14 cellular contexts compared by ENCODE assay signal in genomic region chr19:15368051-15368632, GRCh38. TPM values are rescaled to one million over a fixed set of nuclear protein-coding genes. Genes with fewer than 3 reads are reported as not detected.
DNase-seq lines count a peak whose midpoint lies in the region; ATAC-seq and TF ChIP-seq lines count a peak whose summit lies in the region.
"Had no signal": no experiment of that assay in that cellular context is flagged by ENCODE, and none has a peak within 500 bp of the region (broad histone marks: within the 10 kb centered on the region; RNA-seq: fewer than 3 reads in every experiment).

No MANE protein-coding gene starts in this region.

- peaks cover 10 to 92% (median 86%) of the 10 kb centered on the region in 9 donors for H3K36me3 ChIP-seq in heart left ventricle
- H3K36me3 ChIP-seq in neural progenitor cell, result peaks cover 5% of the 10 kb centered on the region
- peaks cover 0 to 75% (median 35%) of the 10 kb centered on the region in 4 donors for H3K36me3 ChIP-seq in transverse colon
- H3K36me3 ChIP-seq in osteoblast (ENCODE audit: insufficient read depth, low read length), result peaks cover 72% of the 10 kb centered on the region

- peak overlapping the region in 11 of 12 donors; percentile 30 to 79 (median 60) for H3K27ac ChIP-seq in heart left ventricle
- no peak overlapping the region for H3K27ac ChIP-seq in neural progenitor cell
- H3K27ac ChIP-seq in transverse colon, result peak overlapping the region in 1 of 4 donors; percentile 19
- no peak overlapping the region for H3K27ac ChIP-seq in osteoblast (ENCODE audit: low read depth, low read length)

- ATAC-seq in heart left ventricle (no peak), left ventricle myocardium superior (peak; percentile 3), GM18498 (IDR thresholded peaks at IDR 0.05; ENCODE audit: unreplicated experiment) (no peak)

- H3K4me3 ChIP-seq in heart left ventricle, result no peak overlapping the region
- H3K4me3 ChIP-seq in neural progenitor cell, result no peak overlapping the region
- no peak overlapping the region for H3K4me3 ChIP-seq in transverse colon
- no peak overlapping the region for H3K4me3 ChIP-seq in osteoblast (ENCODE audit: insufficient read depth, low read length)
- H3K4me3 ChIP-seq: MG63 had no signal

- H3K9me3 ChIP-seq in heart left ventricle (no peaks in the 10 kb centered on the region), neural progenitor cell (ENCODE audit: low read depth) (no peaks in the 10 kb centered on the region), transverse colon (no peaks in the 10 kb centered on the region), osteoblast (ENCODE audit: low read depth, low read length) (no peaks in the 10 kb centered on the region)
- H3K9me3 ChIP-seq: MG63 had no signal

- DNase-seq in heart left ventricle (no peak), cardiac septum (ENCODE audit: low spot score) (no peak), left ventricle myocardium superior (peak; percentile 31), neural progenitor cell (ENCODE audit: low spot score) (no peak), transverse colon (no peak), osteoblast (ENCODE audit: insufficient read length, low spot score, missing footprints) (no peak)
- DNase-seq: C1 segment of cervical spinal cord, Karpas-422, MG63, NCI-H1092 treated with DMSO at 0.1 percent for 48 hours, NCI-H1694, NCI-H510A treated with DMSO at 0.1 percent for 48 hours, NCI-H82 had no signal

- H3K79me2 ChIP-seq in neural progenitor cell (ENCODE audit: low read depth) (peaks cover 22% of the 10 kb centered on the region), osteoblast (ENCODE audit: insufficient read depth, low read length) (peaks cover 35% of the 10 kb centered on the region)

- H3K9ac ChIP-seq in neural progenitor cell, result no peak overlapping the region

- no peaks in the 10 kb centered on the region for H3K27me3 Mint-ChIP-seq in neural progenitor cell (ENCODE audit: insufficient read depth, low read depth)

- H3K9me3 Mint-ChIP-seq in neural progenitor cell, result peaks cover 4% of the 10 kb centered on the region

- no peaks in the 10 kb centered on the region for H3F3A ChIP-seq in neural progenitor cell (ENCODE audit: low read depth)

- H3K27ac Mint-ChIP-seq in neural progenitor cell, result peak overlapping the region; percentile 92

- H3K4me1 Mint-ChIP-seq in neural progenitor cell, result no peaks in the 10 kb centered on the region

- H4K20me1 ChIP-seq in neural progenitor cell (ENCODE audit: low read depth), result peaks cover 10% of the 10 kb centered on the region
- H4K20me1 ChIP-seq in osteoblast (ENCODE audit: insufficient read depth, low read length), result peaks cover 21% of the 10 kb centered on the region

- WGBS in heart left ventricle, 4 donors, result 93 to 96% (median 95%) methylated on average over 24 of the region's 24 CpGs
- WGBS in transverse colon (ENCODE audit: low coverage in 1 of 2), 2 donors, result 94 to 100% methylated on average over 2 to 24 of the region's 24 CpGs

- TF ChIP-seq POLR2A in heart left ventricle (IDR thresholded peaks at IDR 0.05) (no peak), transverse colon (IDR thresholded peaks at IDR 0.05) (no peak)

- H3K36me3 Mint-ChIP-seq in neural progenitor cell, result peaks cover 27% of the 10 kb centered on the region

- intact Hi-C loops in heart left ventricle (cut with DNase I), result no loop called here
- intact Hi-C loops in cardiac septum (cut with DNase I), result no loop called here
- intact Hi-C loops in left ventricle myocardium superior (cut with micrococcal nuclease), result no loop called here
- intact Hi-C loops in transverse colon (cut with DNase I; ENCODE audit: low total_unique reads), result no loop called here

- H3K4me2 ChIP-seq in neural progenitor cell (no peak overlapping the region), osteoblast (ENCODE audit: insufficient read depth, low read length) (no peak overlapping the region)

- H2AFZ ChIP-seq in neural progenitor cell (replicated peaks) (no peak overlapping the region), osteoblast (ENCODE audit: low read length) (no peak overlapping the region)

- no peaks in the 10 kb centered on the region for H3K27me3 ChIP-seq in heart left ventricle
- no peaks in the 10 kb centered on the region for H3K27me3 ChIP-seq in neural progenitor cell
- no peaks in the 10 kb centered on the region for H3K27me3 ChIP-seq in transverse colon
- H3K27me3 ChIP-seq in osteoblast (ENCODE audit: insufficient read depth, low read length), result no peaks in the 10 kb centered on the region
- H3K27me3 ChIP-seq: MG63 had no signal

- no peak for TF ChIP-seq CTCF in heart left ventricle (IDR thresholded peaks at IDR 0.05)
- TF ChIP-seq CTCF in neural progenitor cell (IDR thresholded peaks at IDR 0.05), result no peak
- no peak for TF ChIP-seq CTCF in transverse colon (IDR thresholded peaks at IDR 0.05)
- TF ChIP-seq CTCF in osteoblast (IDR thresholded peaks at IDR 0.05; ENCODE audit: extremely low read depth, low read depth, low read length), result no peak

- H3K4me1 ChIP-seq in heart left ventricle (peaks cover 0 to 40% (median 13%) of the 10 kb centered on the region in 12 donors), neural progenitor cell (no peaks in the 10 kb centered on the region), transverse colon (no peaks in the 10 kb centered on the region), osteoblast (ENCODE audit: insufficient read depth, low read length) (no peaks in the 10 kb centered on the region)

- TF ChIP-seq EP300 in transverse colon (IDR thresholded peaks at IDR 0.05; ENCODE audit: low read depth), result no peak

- no peak overlapping the region for H3K4me3 Mint-ChIP-seq in neural progenitor cell

- in situ Hi-C loops in transverse colon (cut with MboI; ENCODE audit: low pct_ligation_motif_present in 1 of 4, low pct_unique_long_range_greater_than_20kb in 1 of 4, low sequenced_read_pairs in 3 of 4), result no loop called here

RNA-seq across cellular contexts. Expression of gene AKAP8, which starts 11.4 kb away (rescaled TPM):
- 10 to 100 TPM; 15.3 to 24.8 (median 18.9) TPM for total RNA-seq in heart left ventricle
- 10 to 100 TPM in 1 of 2 donors, 1 to 10 TPM in 1; 9.6 to 17.5 TPM for polyA plus RNA-seq in heart left ventricle
- 19.2 TPM for total RNA-seq in cardiac septum
- 24.0 TPM for total RNA-seq in left ventricle myocardium superior
- total RNA-seq in neural progenitor cell (ENCODE audit: low replicate concordance), result 20.1 and 23.7 TPM in 2 replicates
- 10 to 100 TPM; 21.6 to 75.2 (median 47.5) TPM for total RNA-seq in transverse colon
- 18.1 and 18.6 TPM in 2 replicates for total RNA-seq in osteoblast

RNA-seq across cellular contexts. Expression of gene BRD4, which starts 35.8 kb away (rescaled TPM):
- total RNA-seq in heart left ventricle (10 to 100 TPM; 31.4 to 78.9 (median 61.8) TPM), cardiac septum (72.3 TPM), left ventricle myocardium superior (67.4 TPM), neural progenitor cell (ENCODE audit: low replicate concordance) (14.5 and 20.9 TPM in 2 replicates), transverse colon (10 to 100 TPM; 39.5 to 87.9 (median 61.2) TPM), osteoblast (25.0 and 25.7 TPM in 2 replicates)
- polyA plus RNA-seq in heart left ventricle, result 10 to 100 TPM; 31.1 to 76.9 TPM

RNA-seq across cellular contexts. Expression of gene AKAP8L, which starts 50.6 kb away (rescaled TPM):
- total RNA-seq in heart left ventricle (10 to 100 TPM; 46.5 to 72.2 (median 60.1) TPM), cardiac septum (63.1 TPM), left ventricle myocardium superior (82.5 TPM), neural progenitor cell (ENCODE audit: low replicate concordance) (131 and 210 TPM in 2 replicates), transverse colon (100 to 1,000 TPM; 112 to 329 (median 172) TPM), osteoblast (63.9 and 69.5 TPM in 2 replicates)
- 10 to 100 TPM; 43.3 to 67.5 TPM for polyA plus RNA-seq in heart left ventricle

Comparison
In these comparisons a context has a peak if more than half of its experiments do, and no peak if none do; other contexts are left out.
1. H3K27ac ChIP-seq: peak in heart left ventricle (11 of 12); none in neural progenitor cell (single experiment) and osteoblast (single experiment).